In genomic region chr3:6734395-6734746, GRCh38 we compare ENCODE assay signal across 29 cellular contexts.
"Had no signal": no experiment of that assay in that cellular context is flagged by ENCODE, and none has a peak within 500 bp of the region (broad histone marks: within the 10 kb centered on the region; RNA-seq: fewer than 3 reads in every experiment).

No MANE protein-coding gene starts in this region.

- H3K36me3 Mint-ChIP-seq: stimulated activated effector memory CD8-positive, alpha-beta T cell treated with anti-CD3 and anti-CD28 coated beads, Interleukin-12 subunit alpha, Interleukin-12 subunit beta, amount 100 ng/mL, for 72 hours; stimulated activated memory B cell treated with anti-CD40 and anti-IgM and Interleukin-4, amounts not matched to agents 10 μg/mL and 1 μg/mL and 100 μg/mL, for 72 hours; stimulated activated naive B cell treated with anti-CD40 and anti-IgM and Interleukin-4, amounts not matched to agents 10 μg/mL and 1 μg/mL and 100 μg/mL, for 72 hours; type B pancreatic cell had no signal

- H3K4me3 ChIP-seq: stomach, suprapubic skin, testis, thoracic aorta, thyroid gland, tibial artery, tibial nerve, transverse colon, upper lobe of left lung, upper lobe of right lung, uterus, vagina had no signal

- H3K27ac Mint-ChIP-seq: stimulated activated effector memory CD8-positive, alpha-beta T cell treated with anti-CD3 and anti-CD28 coated beads, Interleukin-12 subunit alpha, Interleukin-12 subunit beta, amount 100 ng/mL, for 72 hours; stimulated activated memory B cell treated with anti-CD40 and anti-IgM and Interleukin-4, amounts not matched to agents 10 μg/mL and 1 μg/mL and 100 μg/mL, for 72 hours; stimulated activated naive B cell treated with anti-CD40 and anti-IgM and Interleukin-4, amounts not matched to agents 10 μg/mL and 1 μg/mL and 100 μg/mL, for 72 hours; stimulated activated naive CD8-positive, alpha-beta T cell treated with anti-CD3 and anti-CD28 coated beads, Interleukin-15, amount 100 ng/mL, for 72 hours; stimulated activated naive CD8-positive, alpha-beta T cell treated with anti-CD3 and anti-CD28 coated beads, Interleukin-15, Interleukin-2, amounts not matched to agents 100 ng/mL and 50 ng/mL, for 24 hours; type B pancreatic cell had no signal

- H3K27me3 Mint-ChIP-seq: stimulated activated memory B cell treated with anti-CD40 and anti-IgM and Interleukin-4, amounts not matched to agents 10 μg/mL and 1 μg/mL and 100 μg/mL, for 72 hours; stimulated activated naive B cell treated with anti-CD40 and anti-IgM and Interleukin-4, amounts not matched to agents 10 μg/mL and 1 μg/mL and 100 μg/mL, for 72 hours; stimulated activated naive CD8-positive, alpha-beta T cell treated with anti-CD3 and anti-CD28 coated beads, Interleukin-15, amount 100 ng/mL, for 72 hours; stimulated activated naive CD8-positive, alpha-beta T cell treated with anti-CD3 and anti-CD28 coated beads, Interleukin-15, Interleukin-2, amounts not matched to agents 100 ng/mL and 50 ng/mL, for 24 hours; type B pancreatic cell had no signal

- H3K27ac ChIP-seq: stomach, suprapubic skin, testis, thoracic aorta, thyroid gland, tibial artery, tibial nerve, transverse colon, upper lobe of left lung, upper lobe of right lung, uterus, vagina had no signal

- H3K27me3 ChIP-seq: stomach, suprapubic skin, testis, thyroid gland, tibial artery, tibial nerve, transverse colon, upper lobe of left lung, upper lobe of right lung, uterus, vagina had no signal

- ATAC-seq: stimulated activated effector memory CD8-positive, alpha-beta T cell treated with anti-CD3 and anti-CD28 coated beads, Interleukin-12 subunit alpha, Interleukin-12 subunit beta, amount 100 ng/mL, for 72 hours; stimulated activated memory B cell treated with anti-CD40 and anti-IgM and Interleukin-4, amounts not matched to agents 10 μg/mL and 1 μg/mL and 100 μg/mL, for 72 hours; stimulated activated naive B cell treated with anti-CD40 and anti-IgM and Interleukin-4, amounts not matched to agents 10 μg/mL and 1 μg/mL and 100 μg/mL, for 72 hours; stimulated activated naive CD8-positive, alpha-beta T cell treated with anti-CD3 and anti-CD28 coated beads, Interleukin-15, amount 100 ng/mL, for 72 hours; stimulated activated naive CD8-positive, alpha-beta T cell treated with anti-CD3 and anti-CD28 coated beads, Interleukin-15, Interleukin-2, amounts not matched to agents 100 U/mL and 50 U/mL, for 24 hours; upper lobe of right lung had no signal

- H3K9me3 Mint-ChIP-seq: stimulated activated naive CD8-positive, alpha-beta T cell treated with anti-CD3 and anti-CD28 coated beads, Interleukin-15, Interleukin-2, amounts not matched to agents 100 ng/mL and 50 ng/mL, for 24 hours; type B pancreatic cell had no signal

- H3K4me3 Mint-ChIP-seq: stimulated activated effector memory CD8-positive, alpha-beta T cell treated with anti-CD3 and anti-CD28 coated beads, Interleukin-12 subunit alpha, Interleukin-12 subunit beta, amount 100 ng/mL, for 72 hours; stimulated activated memory B cell treated with anti-CD40 and anti-IgM and Interleukin-4, amounts not matched to agents 10 μg/mL and 1 μg/mL and 100 μg/mL, for 72 hours; stimulated activated naive B cell treated with anti-CD40 and anti-IgM and Interleukin-4, amounts not matched to agents 10 μg/mL and 1 μg/mL and 100 μg/mL, for 72 hours; stimulated activated naive CD8-positive, alpha-beta T cell treated with anti-CD3 and anti-CD28 coated beads, Interleukin-15, amount 100 ng/mL, for 72 hours; stimulated activated naive CD8-positive, alpha-beta T cell treated with anti-CD3 and anti-CD28 coated beads, Interleukin-15, Interleukin-2, amounts not matched to agents 100 ng/mL and 50 ng/mL, for 24 hours; type B pancreatic cell had no signal

- FAIRE-seq: urothelium cell line had no signal

- H3K4me1 ChIP-seq: stomach, suprapubic skin, testis, thyroid gland, tibial artery, tibial nerve, upper lobe of left lung, upper lobe of right lung, uterus, vagina had no signal

- H3K36me3 ChIP-seq: stomach, suprapubic skin, thoracic aorta, thyroid gland, tibial artery, tibial nerve, transverse colon, upper lobe of left lung, upper lobe of right lung, uterus, vagina had no signal

- H3K4me1 Mint-ChIP-seq: stimulated activated effector memory CD8-positive, alpha-beta T cell treated with anti-CD3 and anti-CD28 coated beads, Interleukin-12 subunit alpha, Interleukin-12 subunit beta, amount 100 ng/mL, for 72 hours; stimulated activated memory B cell treated with anti-CD40 and anti-IgM and Interleukin-4, amounts not matched to agents 10 μg/mL and 1 μg/mL and 100 μg/mL, for 72 hours; stimulated activated naive B cell treated with anti-CD40 and anti-IgM and Interleukin-4, amounts not matched to agents 10 μg/mL and 1 μg/mL and 100 μg/mL, for 72 hours; stimulated activated naive CD8-positive, alpha-beta T cell treated with anti-CD3 and anti-CD28 coated beads, Interleukin-15, amount 100 ng/mL, for 72 hours had no signal

- DNase-seq: stimulated activated CD4-positive, alpha-beta T cell treated with anti-CD3 and anti-CD28 coated beads, Interleukin-2, amount 100 ng/mL, for 48 hours; stimulated activated CD4-positive, alpha-beta T cell treated with anti-CD3 and anti-CD28 coated beads, Interleukin-4, amount 100 ng/mL, for 1 hour; stimulated activated CD4-positive, alpha-beta T cell treated with anti-CD3 and anti-CD28 coated beads, Interleukin-4, amount 100 ng/mL, for 24 hours; stimulated activated CD4-positive, alpha-beta T cell treated with anti-CD3 and anti-CD28 coated beads, Interleukin-4, amount 100 ng/mL, for 4 hours; stimulated activated CD8-positive, alpha-beta memory T cell treated with anti-CD3 and anti-CD28 coated beads, Interleukin-4, amount 100 ng/mL, for 48 hours; stimulated activated naive B cell treated with anti-CD40 and anti-IgM and Interleukin-4, amounts not matched to agents 10 μg/mL and 1 μg/mL and 100 μg/mL, for 72 hours; stimulated activated naive CD4-positive, alpha-beta T cell; stimulated activated naive CD4-positive, alpha-beta T cell treated with Interleukin-2 at 50 U/mL for 16 hours; stimulated activated naive CD8-positive, alpha-beta T cell treated with anti-CD3 and anti-CD28 coated beads, Interleukin-15, amount 100 ng/mL, for 72 hours; stimulated activated naive CD8-positive, alpha-beta T cell treated with anti-CD3 and anti-CD28 coated beads, Interleukin-15, Interleukin-2, amounts not matched to agents 100 U/mL and 50 U/mL, for 24 hours; stomach; substantia nigra; testis; thyroid gland; tibial artery; transverse colon; trophoblast cell; upper lobe of right lung; uterus had no signal

- H3K9me3 ChIP-seq: stomach, suprapubic skin, testis, thoracic aorta, thyroid gland, tibial artery, tibial nerve, transverse colon, upper lobe of left lung, upper lobe of right lung, uterus, vagina had no signal
